In genomic region chr17:77456271-77456950, GRCh38 we compare ENCODE assay signal across 10 cellular contexts.
DNase-seq lines count a peak whose midpoint lies in the region; ATAC-seq and TF ChIP-seq lines count a peak whose summit lies in the region.
"Had no signal": no experiment of that assay in that cellular context is flagged by ENCODE, and none has a peak within 500 bp of the region (broad histone marks: within the 10 kb centered on the region; RNA-seq: fewer than 3 reads in every experiment).

No MANE protein-coding gene starts in this region.

- peak; percentile 45 for DNase-seq in stimulated activated CD4-positive, alpha-beta T cell treated with anti-CD3 and anti-CD28 coated beads, Interleukin-15, amount 100 ng/mL, for 24 hours
- no peak for DNase-seq in stimulated activated CD4-positive, alpha-beta T cell treated with anti-CD3 and anti-CD28 coated beads, Interleukin-4, amount 100 ng/mL, for 4 hours
- DNase-seq in activated T-cell treated with anti-CD3 and anti-CD28 coated beads, Interleukin-2, amount 50 U/mL, for 24 hours, result peak; percentile 68
- DNase-seq in memory B cell (ENCODE audit: low spot score in 2 of 2) (no peak), upper lobe of right lung (no peak), dorsolateral prefrontal cortex (no peak), NCI-H1930 (lab: John Stamatoyannopoulos, UW) (no peak)
- DNase-seq: activated CD4-positive, CD25-positive, alpha-beta regulatory T cell treated with anti-CD3 and anti-CD28 coated beads, Interleukin-2, amount 50 U/mL, for 72 hours; HFFc6 had no signal

- H3K27ac Mint-ChIP-seq in activated T-cell treated with anti-CD3 and anti-CD28 coated beads, Interleukin-2, amount 50 U/mL, for 24 hours, result peak overlapping the region; percentile 97
- H3K27ac Mint-ChIP-seq in memory B cell, result peak overlapping the region; percentile 98

- intact Hi-C loops in upper lobe of right lung (cut with DNase I) (no loop called here), dorsolateral prefrontal cortex (cut with DNase I) (no loop called here)

- no peaks in the 10 kb centered on the region for H3K9me3 ChIP-seq in upper lobe of right lung

- H3K4me1 ChIP-seq in upper lobe of right lung, result peaks cover 60% of the 10 kb centered on the region

- H3K27ac ChIP-seq in upper lobe of right lung (peak overlapping the region; percentile 24), dorsolateral prefrontal cortex (peak overlapping the region in 19 of 59 donors; percentile 2 to 98 (median 28))

- H3K36me3 ChIP-seq in upper lobe of right lung, result no peaks in the 10 kb centered on the region

- peaks cover 68% of the 10 kb centered on the region for H3K4me1 Mint-ChIP-seq in activated T-cell treated with anti-CD3 and anti-CD28 coated beads, Interleukin-2, amount 50 U/mL, for 24 hours (ENCODE audit: low read depth)
- H3K4me1 Mint-ChIP-seq in memory B cell, result peaks cover 53% of the 10 kb centered on the region

- TF ChIP-seq CTCF in upper lobe of right lung (IDR thresholded peaks at IDR 0.05) (no peak), dorsolateral prefrontal cortex (IDR thresholded peaks at IDR 0.05 in 54 of 56, conservative IDR thresholded peaks at IDR 0.05 in 2 of 56; ENCODE audit: low read depth in 1 of 56, partially characterized antibody in 56 of 56) (no peak)

- H3K4me3 Mint-ChIP-seq in activated T-cell treated with anti-CD3 and anti-CD28 coated beads, Interleukin-2, amount 50 U/mL, for 24 hours, result peak overlapping the region; percentile 98
- peak overlapping the region; percentile 99 for H3K4me3 Mint-ChIP-seq in memory B cell

- no peak for ATAC-seq in memory B cell (ENCODE audit: low read depth)
- no peak for ATAC-seq in upper lobe of right lung
- ATAC-seq in GM21717 (IDR thresholded peaks at IDR 0.05; ENCODE audit: unreplicated experiment), result no peak

- peak overlapping the region; percentile 8 for H3K4me3 ChIP-seq in upper lobe of right lung
- no peak overlapping the region for H3K4me3 ChIP-seq in dorsolateral prefrontal cortex

- no peaks in the 10 kb centered on the region for H3K27me3 ChIP-seq in upper lobe of right lung
- H3K27me3 ChIP-seq in dorsolateral prefrontal cortex, result no peaks in the 10 kb centered on the region

- H3K27me3 Mint-ChIP-seq in activated T-cell treated with anti-CD3 and anti-CD28 coated beads, Interleukin-2, amount 50 U/mL, for 24 hours, result no peaks in the 10 kb centered on the region
- no peaks in the 10 kb centered on the region for H3K27me3 Mint-ChIP-seq in memory B cell

- peaks cover 87% of the 10 kb centered on the region for H3K36me3 Mint-ChIP-seq in activated T-cell treated with anti-CD3 and anti-CD28 coated beads, Interleukin-2, amount 50 U/mL, for 24 hours (ENCODE audit: low read depth)
- peaks cover 5% of the 10 kb centered on the region for H3K36me3 Mint-ChIP-seq in memory B cell

- no peaks in the 10 kb centered on the region for H3K9me3 Mint-ChIP-seq in activated T-cell treated with anti-CD3 and anti-CD28 coated beads, Interleukin-2, amount 50 U/mL, for 24 hours
- no peaks in the 10 kb centered on the region for H3K9me3 Mint-ChIP-seq in memory B cell
- H3K9me3 Mint-ChIP-seq: HFFc6 had no signal

Comparison
In these comparisons a context has a peak if more than half of its experiments do, and no peak if none do; other contexts are left out.
1. DNase-seq: peak in stimulated activated CD4-positive, alpha-beta T cell treated with anti-CD3 and anti-CD28 coated beads, Interleukin-15, amount 100 ng/mL, for 24 hours (single experiment) and activated T-cell treated with anti-CD3 and anti-CD28 coated beads, Interleukin-2, amount 50 U/mL, for 24 hours (single experiment); none in stimulated activated CD4-positive, alpha-beta T cell treated with anti-CD3 and anti-CD28 coated beads, Interleukin-4, amount 100 ng/mL, for 4 hours (0 of 2), memory B cell (0 of 2), upper lobe of right lung (single experiment), dorsolateral prefrontal cortex (0 of 10) and NCI-H1930 (0 of 2).